Comparison of ENCODE assay signal across 15 cellular contexts in the genomic region with DNA sequence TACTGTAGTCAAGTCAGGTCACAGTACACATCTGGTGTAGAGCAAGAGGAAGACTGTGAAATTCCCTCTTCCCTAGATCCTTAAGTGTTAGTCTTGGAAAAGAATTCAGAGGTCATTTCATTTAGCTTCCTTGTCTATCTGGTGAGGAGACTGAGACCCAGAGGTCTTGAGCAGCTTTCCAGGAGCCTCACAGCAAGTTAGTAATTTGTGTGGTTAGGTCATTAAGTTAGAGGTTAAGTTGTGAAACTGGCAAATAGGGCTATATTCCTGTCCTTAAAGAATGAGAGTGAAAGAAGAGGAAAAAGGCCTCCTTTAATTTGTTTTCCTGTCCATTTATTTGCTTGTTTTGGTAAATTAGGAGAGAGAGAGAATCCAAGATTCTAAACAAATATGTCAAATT.
"Had no signal": no experiment of that assay in that cellular context is flagged by ENCODE, and none has a peak within 500 bp of the region (broad histone marks: within the 10 kb centered on the region; RNA-seq: fewer than 3 reads in every experiment).

No MANE protein-coding gene starts in this region.

- DNase-seq: activated gamma-delta T cell treated with Interleukin-2 at 50 U/mL for 16 hours; activated T-cell treated with anti-CD3 and anti-CD28 coated beads, Interleukin-2, amount 50 U/mL, for 4 hours; colonic mucosa; esophagus squamous epithelium; mucosa of descending colon; nucleus accumbens; psoas muscle; stimulated activated CD4-positive, alpha-beta T cell treated with anti-CD3 and anti-CD28 coated beads, Interleukin-4, amount 100 ng/mL, for 1 hour; stimulated activated CD8-positive, alpha-beta memory T cell treated with anti-CD3 and anti-CD28 coated beads, Interleukin-4, amount 100 ng/mL, for 48 hours; T1000; upper lobe of left lung; WERI-Rb-1 had no signal

- H3K27me3 Mint-ChIP-seq: activated CD4-positive, alpha-beta T cell treated with anti-CD3 and anti-CD28 coated beads for 36 hours had no signal

- H3K27ac Mint-ChIP-seq: activated CD4-positive, alpha-beta T cell treated with anti-CD3 and anti-CD28 coated beads for 36 hours had no signal

- H3K4me3 ChIP-seq: colonic mucosa, esophagus squamous epithelium, mucosa of descending colon, psoas muscle, upper lobe of left lung had no signal

- H3K4me3 Mint-ChIP-seq: activated CD4-positive, alpha-beta T cell treated with anti-CD3 and anti-CD28 coated beads for 36 hours; activated T-cell treated with anti-CD3 and anti-CD28 coated beads, Interleukin-2, amount 50 U/mL, for 4 hours; naive thymus-derived CD8-positive, alpha-beta T cell; stimulated activated naive CD8-positive, alpha-beta T cell treated with anti-CD3 and anti-CD28 coated beads, Interleukin-15, Interleukin-2, amounts not matched to agents 100 ng/mL and 50 ng/mL, for 24 hours had no signal

- ATAC-seq: mucosa of descending colon, psoas muscle had no signal

- H3K9me3 Mint-ChIP-seq: activated T-cell treated with anti-CD3 and anti-CD28 coated beads, Interleukin-2, amount 50 U/mL, for 4 hours; naive thymus-derived CD8-positive, alpha-beta T cell; stimulated activated naive CD8-positive, alpha-beta T cell treated with anti-CD3 and anti-CD28 coated beads, Interleukin-15, Interleukin-2, amounts not matched to agents 100 ng/mL and 50 ng/mL, for 24 hours had no signal
